Comparison of ENCODE assay signal across 8 cellular contexts in genomic region chr4:38154681-38155588, GRCh38.
DNase-seq lines count a peak whose midpoint lies in the region; ATAC-seq and TF ChIP-seq lines count a peak whose summit lies in the region.

No MANE protein-coding gene starts in this region.

- H3K36me3 ChIP-seq in CD4-positive, CD25-positive, alpha-beta regulatory T cell (ENCODE audit: control insufficient read depth, insufficient read depth, low read length) = no peaks in the 10 kb centered on the region
- H3K36me3 ChIP-seq in colonic mucosa = no peaks in the 10 kb centered on the region
- no peaks in the 10 kb centered on the region for H3K36me3 ChIP-seq in naive thymus-derived CD4-positive, alpha-beta T cell (ENCODE audit: control insufficient read depth in 2 of 3, insufficient read depth in 3 of 3, low read length in 3 of 3)
- H3K36me3 ChIP-seq in osteoblast (ENCODE audit: insufficient read depth, low read length) = no peaks in the 10 kb centered on the region
- H3K36me3 ChIP-seq in brain microvascular endothelial cell (replicated peaks) = no peaks in the 10 kb centered on the region

- TF ChIP-seq CTCF in colonic mucosa (IDR thresholded peaks at IDR 0.05) (no peak), osteoblast (IDR thresholded peaks at IDR 0.05; ENCODE audit: extremely low read depth, low read depth, low read length) (no peak), brain microvascular endothelial cell (IDR thresholded peaks at IDR 0.05; ENCODE audit: low read depth, low read length, missing control alignments) (no peak)

- H3K9me3 Mint-ChIP-seq in CD4-positive, CD25-positive, alpha-beta regulatory T cell = peaks cover 0 to 4% (median 2%) of the 10 kb centered on the region in 7 donors
- H3K9me3 Mint-ChIP-seq in naive thymus-derived CD4-positive, alpha-beta T cell = peaks cover 0 to 3% (median 0%) of the 10 kb centered on the region in 11 donors

- H3K79me2 ChIP-seq in osteoblast (ENCODE audit: insufficient read depth, low read length) = no peaks in the 10 kb centered on the region

- H3K36me3 Mint-ChIP-seq in CD4-positive, CD25-positive, alpha-beta regulatory T cell = no peaks in the 10 kb centered on the region
- H3K36me3 Mint-ChIP-seq in naive thymus-derived CD4-positive, alpha-beta T cell = peaks cover 0 to 1% (median 0%) of the 10 kb centered on the region in 5 donors

- peaks cover 27% of the 10 kb centered on the region for H3K4me1 ChIP-seq in CD4-positive, CD25-positive, alpha-beta regulatory T cell (ENCODE audit: control insufficient read depth, insufficient read depth, low read length, poor library complexity, severe bottlenecking)
- H3K4me1 ChIP-seq in colonic mucosa = peaks cover 23% of the 10 kb centered on the region
- peaks cover 10 to 25% of the 10 kb centered on the region in 2 donors for H3K4me1 ChIP-seq in naive thymus-derived CD4-positive, alpha-beta T cell (ENCODE audit: control insufficient read depth in 2 of 2, insufficient read depth in 2 of 2, low read length in 2 of 2)
- peaks cover 20% of the 10 kb centered on the region for H3K4me1 ChIP-seq in osteoblast (ENCODE audit: insufficient read depth, low read length)

- peak; percentile 72 to 76 for ATAC-seq in CD4-positive, CD25-positive, alpha-beta regulatory T cell (ENCODE audit: low read depth in 2 of 2)
- peak; percentile 57 for ATAC-seq in naive thymus-derived CD4-positive, alpha-beta T cell
- ATAC-seq in GM21528 (IDR thresholded peaks at IDR 0.05; ENCODE audit: low FRiP score, unreplicated experiment) = no peak

- peak overlapping the region; percentile 28 to 77 for H3K9ac ChIP-seq in colonic mucosa (ENCODE audit: low read depth in 2 of 2, low read length in 2 of 2)

- H3K27me3 Mint-ChIP-seq in CD4-positive, CD25-positive, alpha-beta regulatory T cell = peaks cover 4% of the 10 kb centered on the region
- peaks cover 0 to 15% (median 0%) of the 10 kb centered on the region in 5 donors for H3K27me3 Mint-ChIP-seq in naive thymus-derived CD4-positive, alpha-beta T cell

- POLR2A ChIA-PET in naive thymus-derived CD4-positive, alpha-beta T cell (lab: Charles Lee) = interaction anchor here (0.8 to 2.0 kb wide), 2 partner anchors 10 to 12 kb away, joined by 4 read pairs; no protein-coding TSS in a partner anchor

- H3K27me3 ChIP-seq in CD4-positive, CD25-positive, alpha-beta regulatory T cell (ENCODE audit: control insufficient read depth, insufficient read depth, low read length) = no peaks in the 10 kb centered on the region
- H3K27me3 ChIP-seq in colonic mucosa (no peaks in the 10 kb centered on the region), osteoblast (ENCODE audit: insufficient read depth, low read length) (no peaks in the 10 kb centered on the region), brain microvascular endothelial cell (replicated peaks) (no peaks in the 10 kb centered on the region)
- no peaks in the 10 kb centered on the region for H3K27me3 ChIP-seq in naive thymus-derived CD4-positive, alpha-beta T cell (ENCODE audit: control insufficient read depth in 2 of 2, insufficient read depth in 2 of 2, low read length in 2 of 2)

- peaks cover 14 to 53% (median 33%) of the 10 kb centered on the region in 4 donors for H3K4me1 Mint-ChIP-seq in CD4-positive, CD25-positive, alpha-beta regulatory T cell
- H3K4me1 Mint-ChIP-seq in naive thymus-derived CD4-positive, alpha-beta T cell = peaks cover 23 to 67% (median 52%) of the 10 kb centered on the region in 7 donors

- peak overlapping the region; percentile 6 for H3K27ac ChIP-seq in CD4-positive, CD25-positive, alpha-beta regulatory T cell (ENCODE audit: insufficient read depth, low read length, poor library complexity, severe bottlenecking)
- H3K27ac ChIP-seq in colonic mucosa (peak overlapping the region; percentile 91), osteoblast (ENCODE audit: low read depth, low read length) (no peak overlapping the region), brain microvascular endothelial cell (no peak overlapping the region)
- H3K27ac ChIP-seq in naive thymus-derived CD4-positive, alpha-beta T cell (ENCODE audit: low read depth, low read length) = no peak overlapping the region

- H3K4me3 ChIP-seq in CD4-positive, CD25-positive, alpha-beta regulatory T cell (ENCODE audit: low read depth, low read length) = peak overlapping the region; percentile 54
- H3K4me3 ChIP-seq in colonic mucosa (no peak overlapping the region), osteoblast (ENCODE audit: insufficient read depth, low read length) (no peak overlapping the region), brain microvascular endothelial cell (ENCODE audit: low read depth, low read length) (no peak overlapping the region)
- H3K4me3 ChIP-seq in naive thymus-derived CD4-positive, alpha-beta T cell (ENCODE audit: low read length) = no peak overlapping the region

- peak in 2 of 3 donors; percentile 24 to 90 for DNase-seq in CD4-positive, CD25-positive, alpha-beta regulatory T cell
- DNase-seq in NAMALWA (ENCODE audit: low spot score) (peak; percentile 18), colonic mucosa (peak; percentile 84), cerebellum (ENCODE audit: low spot score) (no peak), osteoblast (ENCODE audit: insufficient read length, low spot score, missing footprints) (no peak), brain microvascular endothelial cell (no peak)
- no peak for DNase-seq in naive thymus-derived CD4-positive, alpha-beta T cell

- H3K4me3 Mint-ChIP-seq in CD4-positive, CD25-positive, alpha-beta regulatory T cell = peak overlapping the region; percentile 29 to 72 (median 58)
- peak overlapping the region in 9 of 10 donors; percentile 33 to 65 (median 53) for H3K4me3 Mint-ChIP-seq in naive thymus-derived CD4-positive, alpha-beta T cell

- CTCF ChIA-PET in naive thymus-derived CD4-positive, alpha-beta T cell (lab: Charles Lee) = interaction anchor here (0.6 to 1.8 kb wide), 4 partner anchors 19 to 649 kb away, joined by 3 to 5 read pairs (median 4); no protein-coding TSS in a partner anchor

- peak overlapping the region; percentile 58 to 80 (median 63) for H3K27ac Mint-ChIP-seq in CD4-positive, CD25-positive, alpha-beta regulatory T cell
- peak overlapping the region in 7 of 9 donors; percentile 38 to 71 (median 48) for H3K27ac Mint-ChIP-seq in naive thymus-derived CD4-positive, alpha-beta T cell

- no peak overlapping the region for H2AFZ ChIP-seq in osteoblast (ENCODE audit: low read length)

- intact Hi-C loops in colonic mucosa (cut with DNase I) = no loop called here
- intact Hi-C loops in naive thymus-derived CD4-positive, alpha-beta T cell (cut with micrococcal nuclease) = loop anchor here in 1 of 2 donors (1.0 to 10.0 kb wide), 2 partner anchors 24 to 1030 kb away; partner anchors contain the start of gene WDR19

- no peaks in the 10 kb centered on the region for H3K9me3 ChIP-seq in CD4-positive, CD25-positive, alpha-beta regulatory T cell (ENCODE audit: control insufficient read depth in 2 of 2, low read length in 2 of 2)
- H3K9me3 ChIP-seq in colonic mucosa (no peaks in the 10 kb centered on the region), osteoblast (ENCODE audit: low read depth, low read length) (no peaks in the 10 kb centered on the region)
- H3K9me3 ChIP-seq in naive thymus-derived CD4-positive, alpha-beta T cell (ENCODE audit: control insufficient read depth in 2 of 3, low read length in 3 of 3) = no peaks in the 10 kb centered on the region

- H4K20me1 ChIP-seq in osteoblast (ENCODE audit: insufficient read depth, low read length) = no peaks in the 10 kb centered on the region

- in situ Hi-C loops in brain microvascular endothelial cell (cut with HindIII; ENCODE audit: low pct_ligation_motif_present, low sequenced_read_pairs) = loop anchor here (25.0 kb wide), 1 partner anchor 93 kb away; no protein-coding TSS in a partner anchor

- H3K4me2 ChIP-seq in osteoblast (ENCODE audit: insufficient read depth, low read length) = no peak overlapping the region

Comparison
In these comparisons a context has a peak if more than half of its experiments do, and no peak if none do; other contexts are left out.
1. DNase-seq: peak in CD4-positive, CD25-positive, alpha-beta regulatory T cell (2 of 3), NAMALWA (single experiment) and colonic mucosa (single experiment); none in naive thymus-derived CD4-positive, alpha-beta T cell (0 of 9), cerebellum (single experiment), osteoblast (single experiment) and brain microvascular endothelial cell (single experiment).
2. H3K27ac ChIP-seq: peak in CD4-positive, CD25-positive, alpha-beta regulatory T cell (single experiment) and colonic mucosa (single experiment); none in naive thymus-derived CD4-positive, alpha-beta T cell (single experiment), osteoblast (single experiment) and brain microvascular endothelial cell (single experiment).